Comparison of ENCODE assay signal across 20 cellular contexts in genomic region chr13:110457361-110457760, GRCh38.
"Had no signal": no experiment of that assay in that cellular context is flagged by ENCODE, and none has a peak within 500 bp of the region (broad histone marks: within the 10 kb centered on the region; RNA-seq: fewer than 3 reads in every experiment).

No MANE protein-coding gene starts in this region.

- H3K4me3 ChIP-seq: adrenal gland, coronary artery, gastroesophageal sphincter had no signal

- H3K4me1 ChIP-seq: adrenal gland had no signal

- H3K9me3 Mint-ChIP-seq: activated CD4-positive, alpha-beta T cell treated with anti-CD3 and anti-CD28 coated beads, Interleukin-2, amount 10 ng/mL, durations not matched to agents 7 days and 5 days; activated CD8-positive, alpha-beta T cell treated with anti-CD3 and anti-CD28 coated beads for 36 hours; central memory CD8-positive, alpha-beta T cell; memory B cell; natural killer cell treated with Interleukin-12 subunit alpha and Interleukin-12 subunit beta and Interleukin-15 and Interleukin-18, amount 100 ng/mL, for 72 hours had no signal

- DNase-seq: activated CD4-positive, alpha-beta T cell treated with anti-CD3 and anti-CD28 coated beads, Interleukin-2, amount 10 ng/mL, durations not matched to agents 7 days and 5 days; activated CD4-positive, CD25-positive, alpha-beta regulatory T cell treated with anti-CD3 and anti-CD28 coated beads, Interleukin-2, amount 50 U/mL, for 72 hours; activated CD8-positive, alpha-beta memory T cell treated with anti-CD3 and anti-CD28 coated beads, Interleukin-2, amount 10 ng/mL, durations not matched to agents 7 days and 5 days; activated CD8-positive, alpha-beta T cell treated with anti-CD3 and anti-CD28 coated beads for 36 hours; activated naive CD4-positive, alpha-beta T cell; activated T-cell treated with anti-CD3 and anti-CD28 coated beads for 4 hours; adrenal gland; head of caudate nucleus; left cardiac atrium; stimulated activated CD4-positive, alpha-beta T cell treated with anti-CD3 and anti-CD28 coated beads, Interleukin-4, amount 100 ng/mL, for 1 hour; stimulated activated naive CD4-positive, alpha-beta T cell treated with Interleukin-2 at 50 U/mL for 16 hours; T-helper 2 cell had no signal

- H3K4me3 Mint-ChIP-seq: activated CD4-positive, alpha-beta T cell treated with anti-CD3 and anti-CD28 coated beads, Interleukin-2, amount 10 ng/mL, durations not matched to agents 7 days and 5 days; activated CD8-positive, alpha-beta memory T cell treated with anti-CD3 and anti-CD28 coated beads, Interleukin-2, amount 10 ng/mL, durations not matched to agents 7 days and 5 days; activated CD8-positive, alpha-beta T cell treated with anti-CD3 and anti-CD28 coated beads for 36 hours; activated naive CD8-positive, alpha-beta T cell; central memory CD8-positive, alpha-beta T cell; memory B cell; natural killer cell treated with Interleukin-12 subunit alpha and Interleukin-12 subunit beta and Interleukin-15 and Interleukin-18, amount 100 ng/mL, for 72 hours had no signal

- H3K27me3 ChIP-seq: adrenal gland, gastroesophageal sphincter had no signal

- H3K27ac ChIP-seq: adrenal gland, epithelial cell of prostate, VCaP had no signal

- ATAC-seq: activated CD8-positive, alpha-beta memory T cell treated with anti-CD3 and anti-CD28 coated beads, Interleukin-2, amount 10 ng/mL, durations not matched to agents 7 days and 5 days; activated CD8-positive, alpha-beta T cell treated with anti-CD3 and anti-CD28 coated beads for 36 hours; gastroesophageal sphincter; left cardiac atrium had no signal

- H3K27ac Mint-ChIP-seq: activated CD4-positive, alpha-beta T cell treated with anti-CD3 and anti-CD28 coated beads, Interleukin-2, amount 10 ng/mL, durations not matched to agents 7 days and 5 days; activated CD8-positive, alpha-beta memory T cell treated with anti-CD3 and anti-CD28 coated beads, Interleukin-2, amount 10 ng/mL, durations not matched to agents 7 days and 5 days; activated CD8-positive, alpha-beta T cell treated with anti-CD3 and anti-CD28 coated beads for 36 hours; activated naive CD8-positive, alpha-beta T cell; memory B cell; natural killer cell treated with Interleukin-12 subunit alpha and Interleukin-12 subunit beta and Interleukin-15 and Interleukin-18, amount 100 ng/mL, for 72 hours had no signal

- H3K9me3 ChIP-seq: adrenal gland, gastroesophageal sphincter had no signal

- H3K36me3 Mint-ChIP-seq: activated CD8-positive, alpha-beta memory T cell treated with anti-CD3 and anti-CD28 coated beads, Interleukin-2, amount 10 ng/mL, durations not matched to agents 7 days and 5 days; activated naive CD8-positive, alpha-beta T cell; memory B cell; natural killer cell treated with Interleukin-12 subunit alpha and Interleukin-12 subunit beta and Interleukin-15 and Interleukin-18, amount 100 ng/mL, for 72 hours had no signal
